ENCODE assay signal across 10 cellular contexts in the genomic region with DNA sequence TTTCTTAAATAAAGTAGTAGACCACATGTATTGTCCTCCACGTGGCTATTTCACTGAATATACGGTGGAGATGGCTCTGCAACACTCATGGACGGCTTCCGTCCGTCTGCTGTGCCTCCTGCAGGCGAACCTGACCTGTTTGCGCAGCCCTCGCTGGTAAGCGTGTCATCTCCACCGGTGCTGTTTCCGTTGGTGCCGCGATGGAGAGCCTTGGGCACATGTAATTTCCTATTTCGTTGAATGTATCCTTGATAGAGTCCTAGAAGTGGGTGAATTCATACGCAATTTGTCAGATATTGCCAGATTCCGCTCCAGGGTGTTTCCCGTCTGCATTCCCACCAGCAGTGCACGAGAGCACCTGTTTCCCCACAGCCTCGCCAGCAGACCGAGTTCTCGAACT. TPM values are rescaled to one million over a fixed set of nuclear protein-coding genes. Genes with fewer than 3 reads are reported as not detected.
"Had no signal": no experiment of that assay in that cellular context is flagged by ENCODE, and none has a peak within 500 bp of the region (broad histone marks: within the 10 kb centered on the region; RNA-seq: fewer than 3 reads in every experiment).

No MANE protein-coding gene starts in this region.

- H2AFZ ChIP-seq: GM23248 had no signal

- H3K9me3 ChIP-seq: HAP-1 had no signal

- H3K4me3 ChIP-seq: GM23248, HAP-1 had no signal

- H3K4me1 ChIP-seq: HAP-1 had no signal

- DNase-seq: GM23248, GOT3, H7, HFFc6, IMR-90 had no signal

- H3K9ac ChIP-seq: GM23248 had no signal

- H3K4me3 Mint-ChIP-seq: HFFc6 had no signal

- H3K27ac Mint-ChIP-seq: HFFc6 had no signal

- ATAC-seq: HCT116 had no signal

- H3K27ac ChIP-seq: GM23248 had no signal

- H3K36me3 ChIP-seq: HAP-1 had no signal

- FAIRE-seq: HTR-8/SVneo had no signal

RNA-seq across cellular contexts. Expression of a gene that starts 48.5 kb away (rescaled TPM):
- total RNA-seq: GM23248, H4, H7, HFFc6, HT-29, IMR-90 had no signal
- polyA plus RNA-seq: GM23248, IMR-90 had no signal
